16 cellular contexts compared by ENCODE assay signal in the genomic region with DNA sequence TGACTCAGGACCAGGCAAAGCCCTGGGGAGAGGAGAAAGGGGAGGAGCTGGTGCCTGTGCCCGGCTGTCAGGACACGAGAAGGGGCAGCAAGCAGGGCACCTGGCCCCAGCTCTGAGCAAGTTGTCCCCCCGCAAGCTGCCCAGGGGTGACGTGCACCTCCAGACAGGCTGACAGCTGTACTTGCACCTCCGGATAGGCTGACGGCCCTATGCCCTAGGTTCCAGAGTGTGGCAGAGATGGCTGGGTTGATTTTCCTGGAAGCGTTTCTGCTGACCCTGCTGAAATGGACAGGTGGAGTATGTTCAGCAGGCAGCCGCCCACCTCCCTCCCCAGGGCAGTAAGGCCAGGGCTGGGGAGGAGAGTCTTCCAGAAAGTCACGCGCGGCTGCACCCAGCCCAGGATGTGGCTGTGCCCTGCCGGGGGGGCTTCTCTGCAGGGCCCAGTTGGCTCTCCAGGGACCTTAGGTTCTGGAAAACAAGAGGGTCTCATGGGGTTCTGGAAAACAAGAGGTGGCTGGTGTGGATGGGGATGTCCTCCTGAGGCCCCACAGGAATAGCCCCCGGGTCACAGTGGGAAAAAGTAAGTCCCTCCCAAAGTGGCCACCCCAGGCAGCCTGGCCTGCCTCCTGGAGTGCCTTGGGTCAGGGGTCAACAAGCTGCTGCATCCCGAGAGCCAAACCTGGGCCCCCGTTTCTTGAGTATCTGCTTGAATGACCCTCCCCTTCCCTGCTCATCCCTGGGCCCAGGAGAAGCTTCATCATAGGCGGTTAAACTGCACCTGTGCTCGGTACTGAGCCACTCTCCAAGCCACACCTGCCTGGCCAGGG.
"Had no signal": no experiment of that assay in that cellular context is flagged by ENCODE, and none has a peak within 500 bp of the region (broad histone marks: within the 10 kb centered on the region; RNA-seq: fewer than 3 reads in every experiment).

No MANE protein-coding gene starts in this region.

- H3K4me1 ChIP-seq: adrenal gland, gastroesophageal sphincter, heart right ventricle, right atrium auricular region, upper lobe of right lung had no signal

- DNase-seq: activated CD4-positive, alpha-beta T cell treated with anti-CD3 and anti-CD28 coated beads for 36 hours; activated CD8-positive, alpha-beta memory T cell treated with anti-CD3 and anti-CD28 coated beads, Interleukin-2, amount 50 U/mL, for 48 hours; heart right ventricle; nucleus accumbens; SK-N-SH; T-cell; upper lobe of right lung had no signal

- ATAC-seq: activated CD4-positive, alpha-beta T cell treated with anti-CD3 and anti-CD28 coated beads for 36 hours; gastroesophageal sphincter; heart right ventricle; left colon; naive thymus-derived CD8-positive, alpha-beta T cell; T-cell; upper lobe of right lung had no signal

- H3K36me3 ChIP-seq: adrenal gland, cardiac muscle cell, gastroesophageal sphincter, heart right ventricle, right atrium auricular region, upper lobe of right lung had no signal

- H3K27me3 ChIP-seq: adrenal gland, cardiac muscle cell, dorsolateral prefrontal cortex, right atrium auricular region, upper lobe of right lung had no signal

- H3K9me3 ChIP-seq: adrenal gland, right atrium auricular region, SK-N-SH, upper lobe of right lung had no signal

- H3K4me3 ChIP-seq: adrenal gland, cardiac muscle cell, dorsolateral prefrontal cortex, gastroesophageal sphincter, heart right ventricle, right atrium auricular region, smooth muscle cell, upper lobe of right lung had no signal

- H3K27ac ChIP-seq: adrenal gland, cardiac muscle cell, gastroesophageal sphincter, heart right ventricle, right atrium auricular region, upper lobe of right lung, VCaP had no signal
